Comparison of ENCODE assay signal across 10 cellular contexts in the genomic region with DNA sequence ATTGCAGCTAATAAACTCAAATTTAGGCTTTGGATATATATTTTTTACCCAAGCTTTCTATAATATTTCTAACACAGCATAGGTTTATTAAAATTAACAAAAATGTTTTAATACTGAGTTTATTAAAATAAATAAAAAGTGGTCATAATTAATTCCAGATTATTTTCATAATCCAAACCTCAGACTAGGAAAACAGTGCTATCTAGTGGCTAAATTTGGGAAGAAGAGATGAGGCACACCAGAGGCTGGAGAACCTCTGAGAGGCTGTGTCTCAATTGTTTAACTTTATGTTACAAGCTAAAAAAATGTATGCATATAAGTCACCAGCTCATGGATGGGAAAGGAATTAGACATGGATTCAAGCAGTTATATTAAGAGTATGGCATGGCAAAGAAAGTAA.
DNase-seq lines count a peak whose midpoint lies in the region; ATAC-seq and TF ChIP-seq lines count a peak whose summit lies in the region.
"Had no signal": no experiment of that assay in that cellular context is flagged by ENCODE, and none has a peak within 500 bp of the region (broad histone marks: within the 10 kb centered on the region; RNA-seq: fewer than 3 reads in every experiment).

No MANE protein-coding gene starts in this region.

- H3K27me3 Mint-ChIP-seq in stimulated activated naive CD8-positive, alpha-beta T cell treated with anti-CD3 and anti-CD28 coated beads, Interleukin-15, amount 100 ng/mL, for 72 hours: no peaks in the 10 kb centered on the region
- H3K27me3 Mint-ChIP-seq: activated naive CD4-positive, alpha-beta T cell treated with anti-CD3 and anti-CD28 coated beads, Interleukin-2, amount 50 U/mL, for 24 hours had no signal

- no peak overlapping the region for H3K4me3 Mint-ChIP-seq in stimulated activated naive CD8-positive, alpha-beta T cell treated with anti-CD3 and anti-CD28 coated beads, Interleukin-15, amount 100 ng/mL, for 72 hours
- H3K4me3 Mint-ChIP-seq: activated naive CD4-positive, alpha-beta T cell treated with anti-CD3 and anti-CD28 coated beads, Interleukin-2, amount 50 U/mL, for 24 hours had no signal

- no peak overlapping the region for H3K27ac Mint-ChIP-seq in stimulated activated naive CD8-positive, alpha-beta T cell treated with anti-CD3 and anti-CD28 coated beads, Interleukin-15, amount 100 ng/mL, for 72 hours
- H3K27ac Mint-ChIP-seq: activated naive CD4-positive, alpha-beta T cell treated with anti-CD3 and anti-CD28 coated beads, Interleukin-2, amount 50 U/mL, for 24 hours had no signal

- ATAC-seq in stimulated activated naive CD8-positive, alpha-beta T cell treated with anti-CD3 and anti-CD28 coated beads, Interleukin-15, amount 100 ng/mL, for 72 hours: no peak

- no peaks in the 10 kb centered on the region for H3K9me3 ChIP-seq in hepatocyte (ENCODE audit: low read depth)

- no peaks in the 10 kb centered on the region for H3K4me1 Mint-ChIP-seq in stimulated activated naive CD8-positive, alpha-beta T cell treated with anti-CD3 and anti-CD28 coated beads, Interleukin-15, amount 100 ng/mL, for 72 hours
- H3K4me1 Mint-ChIP-seq: activated naive CD4-positive, alpha-beta T cell treated with anti-CD3 and anti-CD28 coated beads, Interleukin-2, amount 50 U/mL, for 24 hours had no signal

- no peak overlapping the region for H2AFZ ChIP-seq in hepatocyte

- no peaks in the 10 kb centered on the region for H3K9me3 Mint-ChIP-seq in stimulated activated naive CD8-positive, alpha-beta T cell treated with anti-CD3 and anti-CD28 coated beads, Interleukin-15, amount 100 ng/mL, for 72 hours
- H3K9me3 Mint-ChIP-seq: activated naive CD4-positive, alpha-beta T cell treated with anti-CD3 and anti-CD28 coated beads, Interleukin-2, amount 50 U/mL, for 24 hours had no signal

- no peak overlapping the region for H3K4me2 ChIP-seq in hepatocyte

- peaks cover 12% of the 10 kb centered on the region for H3K4me1 ChIP-seq in hepatocyte (ENCODE audit: insufficient read depth)

- H3K4me3 ChIP-seq in AG09309 (ENCODE audit: control insufficient read depth, low read depth, low read length): no peak overlapping the region
- H3K4me3 ChIP-seq in H7 (ENCODE audit: insufficient read depth, low read depth, low read length): no peak overlapping the region
- no peak overlapping the region for H3K4me3 ChIP-seq in hepatocyte

- H3K79me2 ChIP-seq in hepatocyte: no peaks in the 10 kb centered on the region

- H3K27ac ChIP-seq in hepatocyte: no peak overlapping the region

- no peaks in the 10 kb centered on the region for H4K20me1 ChIP-seq in hepatocyte (ENCODE audit: insufficient read depth, poor library complexity, severe bottlenecking)

- no peaks in the 10 kb centered on the region for H3K36me3 ChIP-seq in H7 (replicated peaks; ENCODE audit: control insufficient read depth, insufficient read depth, low read length)
- H3K36me3 ChIP-seq in hepatocyte (replicated peaks; ENCODE audit: insufficient read depth, low read depth): no peaks in the 10 kb centered on the region

- TF ChIP-seq CTCF in AG09309 (IDR thresholded peaks at IDR 0.05; ENCODE audit: control insufficient read depth, insufficient read depth, low read depth, low read length, missing control alignments) (peak; percentile 73), hepatocyte (IDR thresholded peaks at IDR 0.05; ENCODE audit: poor library complexity) (peak; percentile 69)

- DNase-seq in AG09309 (ENCODE audit: low read depth) (no peak), H7 (peak; percentile 23), SW480 (ENCODE audit: low spot score) (peak; percentile 10), hepatocyte (ENCODE audit: low spot score) (peak; percentile 12), medulla oblongata (ENCODE audit: extremely low spot score) (no peak), Ammon's horn (ENCODE audit: low spot score) (no peak), islet precursor cell (no peak)
- no peak for DNase-seq in stimulated activated naive CD8-positive, alpha-beta T cell treated with anti-CD3 and anti-CD28 coated beads, Interleukin-15, amount 100 ng/mL, for 72 hours
- DNase-seq: SHP77 treated with DMSO at 0.1 percent for 48 hours had no signal

- no peaks in the 10 kb centered on the region for H3K27me3 ChIP-seq in H7 (ENCODE audit: control insufficient read depth, insufficient read depth, low read length)
- H3K27me3 ChIP-seq in hepatocyte: no peaks in the 10 kb centered on the region

- no peaks in the 10 kb centered on the region for H3K9me2 ChIP-seq in hepatocyte (replicated peaks; ENCODE audit: insufficient read depth)

Comparison
In these comparisons a context has a peak if more than half of its experiments do, and no peak if none do; other contexts are left out.
1. DNase-seq: peak in H7 (single experiment), SW480 (single experiment) and hepatocyte (single experiment); none in AG09309 (single experiment), medulla oblongata (single experiment), stimulated activated naive CD8-positive, alpha-beta T cell treated with anti-CD3 and anti-CD28 coated beads, Interleukin-15, amount 100 ng/mL, for 72 hours (0 of 2), Ammon's horn (single experiment) and islet precursor cell (single experiment).